1 cellular context compared by ENCODE assay signal in the genomic region with DNA sequence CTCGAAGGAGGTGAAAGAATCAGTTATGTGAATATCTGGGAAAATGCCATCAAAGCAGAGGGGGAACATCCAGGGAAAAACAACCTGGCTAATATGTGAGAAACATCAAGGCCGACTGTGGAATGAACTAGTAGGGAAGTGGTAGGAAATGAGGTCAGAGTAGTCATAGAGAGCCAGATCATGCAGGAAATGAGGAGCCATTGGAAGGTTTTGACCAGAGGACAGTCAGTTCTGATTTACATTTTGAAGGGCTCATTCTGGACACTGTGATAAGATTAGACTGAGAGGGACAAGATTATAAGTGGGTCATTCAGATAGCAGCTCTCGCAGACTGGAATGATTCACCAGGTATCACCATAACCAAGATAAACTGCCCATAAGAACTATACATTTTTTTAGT.
TF ChIP-seq lines count a peak whose summit lies in the region.

No MANE protein-coding gene starts in this region.

TF ChIP-seq in HepG2, 621 proteins besides CTCF, POLR2A, EP300 and RAD21 (continued from another document):
- TF ChIP-seq ZBTB37 (CRISPR knock-in tag; IDR thresholded peaks at IDR 0.05) (no peak), PHF21A (CRISPR knock-in tag; IDR thresholded peaks at IDR 0.05) (no peak), IKZF4 (CRISPR knock-in tag; IDR thresholded peaks at IDR 0.05; ENCODE audit: borderline replicate concordance, low read depth, not compliant biosample characterization) (no peak), PPARG (CRISPR knock-in tag; conservative IDR thresholded peaks at IDR 0.05) (no peak), ZMAT5 (CRISPR knock-in tag; IDR thresholded peaks at IDR 0.05; ENCODE audit: borderline replicate concordance, low read depth) (no peak), ZNF10 (CRISPR knock-in tag; IDR thresholded peaks at IDR 0.05; ENCODE audit: borderline replicate concordance, low read depth) (no peak), THAP8 (CRISPR knock-in tag; IDR thresholded peaks at IDR 0.05; ENCODE audit: borderline replicate concordance) (no peak), MYPOP (CRISPR knock-in tag; IDR thresholded peaks at IDR 0.05) (no peak)
